ENCODE assay signal across 8 cellular contexts in genomic region chr12:56078931-56079728, GRCh38. TPM values are rescaled to one million over a fixed set of nuclear protein-coding genes. Genes with fewer than 3 reads are reported as not detected.
DNase-seq lines count a peak whose midpoint lies in the region; ATAC-seq, FAIRE-seq and TF ChIP-seq lines count a peak whose summit lies in the region.

No MANE protein-coding gene starts in this region.

- H3K36me3 ChIP-seq in skeletal muscle satellite cell (ENCODE audit: insufficient read depth, low read length) = no peaks in the 10 kb centered on the region

- H3K27me3 Mint-ChIP-seq in WTC11 (ENCODE audit: low read depth) (no peaks in the 10 kb centered on the region), immature natural killer cell (ENCODE audit: low read depth in 3 of 3) (peaks cover 2 to 8% (median 4%) of the 10 kb centered on the region in 3 donors)

- H3K4me3 Mint-ChIP-seq in WTC11 = peak overlapping the region; percentile 89
- peak overlapping the region; percentile 81 to 91 (median 87) for H3K4me3 Mint-ChIP-seq in immature natural killer cell

- DNase-seq in DMS114 treated with DMSO at 0.1 percent for 48 hours (lab: John Stamatoyannopoulos, UW; ENCODE audit: unreplicated experiment) (peak; percentile 82), H54 (ENCODE audit: insufficient read length, low spot score) (peak; percentile 79), NCI-H2171 treated with DMSO at 0.1 percent for 48 hours (lab: John Stamatoyannopoulos, UW) (peak; percentile 69), WTC11 (ENCODE audit: low spot score) (peak; percentile 96), caudate nucleus (lab: John Stamatoyannopoulos, UW) (peak in 58 of 61 donors; percentile 13 to 87 (median 70)), immature natural killer cell (peak; percentile 26 to 47 (median 43))

- no peak for FAIRE-seq in H54 (lab: Jason Lieb, UNC)

- POLR2A ChIA-PET in WTC11 (lab: Charles Lee) = interaction anchor here (0.5 to 2.9 kb wide), 14 partner anchors 9 to 939 kb away, joined by 3 to 34 read pairs (median 5); partner anchors contain the start of genes MYL6, PA2G4, RAB5B and RNF41

- H3K4me1 Mint-ChIP-seq in WTC11 (peaks cover 23% of the 10 kb centered on the region), immature natural killer cell (peaks cover 14% of the 10 kb centered on the region in 2 donors)

- TF ChIP-seq POLR2A in H54 (IDR thresholded peaks at IDR 0.05; ENCODE audit: low read depth, low read length) = no peak

- CTCF ChIA-PET in WTC11 (lab: Charles Lee) = interaction anchor here (0.6 to 2.6 kb wide), 22 partner anchors 9 to 350 kb away, joined by 3 to 13 read pairs (median 4); partner anchors contain the start of genes ESYT1, ORMDL2, PA2G4 and RAB5B

- peaks cover 26% of the 10 kb centered on the region for H3K27me3 ChIP-seq in skeletal muscle satellite cell (ENCODE audit: control insufficient read depth, insufficient read depth, low read length)

- H3K9me3 ChIP-seq in skeletal muscle satellite cell (replicated peaks; ENCODE audit: low read length) = no peaks in the 10 kb centered on the region

- H3K27ac Mint-ChIP-seq in WTC11 (peak overlapping the region; percentile 98), immature natural killer cell (no peak overlapping the region)

- H3K9ac ChIP-seq in skeletal muscle satellite cell (ENCODE audit: low read depth, low read length) = peak overlapping the region; percentile 72

- ATAC-seq in WTC11 (peak; percentile 68), GM19397 (IDR thresholded peaks at IDR 0.05; ENCODE audit: unreplicated experiment) (no peak)

- H3K4me3 ChIP-seq in skeletal muscle satellite cell (ENCODE audit: low read length) = peak overlapping the region; percentile 89

- H3K4me2 ChIP-seq in skeletal muscle satellite cell (ENCODE audit: low read length) = peak overlapping the region; percentile 99

- H3K27ac ChIP-seq in caudate nucleus (ENCODE audit: low read depth, low read length) = peak overlapping the region; percentile 95

- H3K4me1 ChIP-seq in skeletal muscle satellite cell (ENCODE audit: control insufficient read depth, insufficient read depth, low read length) = peaks cover 6% of the 10 kb centered on the region

- TF ChIP-seq CTCF in WTC11 (IDR thresholded peaks at IDR 0.05) = peak; percentile 46; the same call in 1 of the 2 replicates

- H3K36me3 Mint-ChIP-seq in WTC11 = peaks cover 6% of the 10 kb centered on the region
- H3K36me3 Mint-ChIP-seq in immature natural killer cell = no peaks in the 10 kb centered on the region

- H3K9me3 Mint-ChIP-seq in WTC11 = no peaks in the 10 kb centered on the region
- H3K9me3 Mint-ChIP-seq in immature natural killer cell = no peaks in the 10 kb centered on the region

TF ChIP-seq in WTC11, 78 proteins besides CTCF, POLR2A, EP300 and RAD21 (continues in another document):
- TF ChIP-seq ATF3 (CRISPR knock-in tag; conservative IDR thresholded peaks at IDR 0.05) (no peak), AFF4 (CRISPR knock-in tag; IDR thresholded peaks at IDR 0.05; ENCODE audit: borderline replicate concordance) (no peak), ERG (CRISPR knock-in tag; IDR thresholded peaks at IDR 0.05) (no peak), NR1H2 (CRISPR knock-in tag; IDR thresholded peaks at IDR 0.05) (no peak), TCF7 (CRISPR knock-in tag; IDR thresholded peaks at IDR 0.05; ENCODE audit: low read depth) (no peak), GABPB1 (CRISPR knock-in tag; IDR thresholded peaks at IDR 0.05) (no peak), ZNF121 (CRISPR knock-in tag; IDR thresholded peaks at IDR 0.05) (no peak), TP53 (CRISPR knock-in tag; IDR thresholded peaks at IDR 0.05) (peak; percentile 69; the same call in 1 of the 2 replicates), PREB (CRISPR knock-in tag; IDR thresholded peaks at IDR 0.05; ENCODE audit: borderline replicate concordance) (no peak), ZNF138 (CRISPR knock-in tag; conservative IDR thresholded peaks at IDR 0.05) (no peak), HMGXB4 (CRISPR knock-in tag; IDR thresholded peaks at IDR 0.05) (peak; percentile 98), ZNF396 (CRISPR knock-in tag; IDR thresholded peaks at IDR 0.05; ENCODE audit: borderline replicate concordance) (0 out of 2 replicates have a peak, but pooled peaks have one; percentile 1), KAT7 (CRISPR knock-in tag; IDR thresholded peaks at IDR 0.05; ENCODE audit: borderline replicate concordance) (peak; percentile 18; the same call in 1 of the 2 replicates), CREB1 (CRISPR knock-in tag; IDR thresholded peaks at IDR 0.05) (no peak), ZNF232 (CRISPR knock-in tag; IDR thresholded peaks at IDR 0.05) (no peak)

RNA-seq across cellular contexts. Expression of gene ERBB3, which starts 0.8 kb away (rescaled TPM):
- total RNA-seq in WTC11 (2021) = 49.2 to 64.3 TPM (median 52.4 TPM) in 3 replicates
- not detected for polyA plus RNA-seq in immature natural killer cell
- total RNA-seq in skeletal muscle satellite cell (2012; rRNA removed) = 0.66 TPM in 1 of 2 replicates, not detected in the other

RNA-seq across cellular contexts. Expression of gene PA2G4, which starts 25.2 kb away (rescaled TPM):
- total RNA-seq in WTC11 (2021) = 198 to 249 TPM (median 199 TPM) in 3 replicates
- polyA plus RNA-seq in immature natural killer cell = 100 to 1,000 TPM; 192 to 222 (median 214) TPM
- total RNA-seq in skeletal muscle satellite cell (2012; rRNA removed) = 214 and 220 TPM in 2 replicates

RNA-seq across cellular contexts. Expression of gene RPL41, which starts 37.3 kb away (rescaled TPM):
- total RNA-seq in WTC11 (2021) = 4,004 to 4,366 TPM (median 4,314 TPM) in 3 replicates
- polyA plus RNA-seq in immature natural killer cell = 1,000 to 10,000 TPM; 2,591 to 7,233 (median 3,803) TPM
- 2,116 and 2,859 TPM in 2 replicates for total RNA-seq in skeletal muscle satellite cell (2012; rRNA removed)

RNA-seq across cellular contexts. Expression of gene RPS26, which starts 37.4 kb away (rescaled TPM):
- total RNA-seq in WTC11 (2021) = 66.4 to 77.2 TPM (median 73.4 TPM) in 3 replicates
- polyA plus RNA-seq in immature natural killer cell = 100 to 1,000 TPM; 294 to 705 (median 698) TPM
- total RNA-seq in skeletal muscle satellite cell (2012; rRNA removed) = 866 and 1,036 TPM in 2 replicates

RNA-seq across cellular contexts. Expression of gene ZC3H10, which starts 38.9 kb away (rescaled TPM):
- total RNA-seq in WTC11 (2021) = 11.3 to 13.6 TPM (median 13.1 TPM) in 3 replicates
- 1 to 10 TPM in 2 of 3 donors, under 1 TPM in 1; 0.86 to 4.2 (median 1.3) TPM for polyA plus RNA-seq in immature natural killer cell
- total RNA-seq in skeletal muscle satellite cell (2012; rRNA removed) = 2.8 and 5.6 TPM in 2 replicates

Comparison
In these comparisons a context has a peak if more than half of its experiments do, and no peak if none do; other contexts are left out.
1. DNase-seq: peak in every context shown above with its lines; median percentile 96 in WTC11; 82 in DMS114 treated with DMSO at 0.1 percent for 48 hours; 79 in H54; 70 in caudate nucleus; 69 in NCI-H2171 treated with DMSO at 0.1 percent for 48 hours; 43 in immature natural killer cell.